In genomic region chr4:48343531-48343930, GRCh38 we compare ENCODE assay signal across 9 cellular contexts. TPM values are rescaled to one million over a fixed set of nuclear protein-coding genes. Genes with fewer than 3 reads are reported as not detected.
DNase-seq lines count a peak whose midpoint lies in the region; ATAC-seq, FAIRE-seq and TF ChIP-seq lines count a peak whose summit lies in the region.
"Had no signal": no experiment of that assay in that cellular context is flagged by ENCODE, and none has a peak within 500 bp of the region (broad histone marks: within the 10 kb centered on the region; RNA-seq: fewer than 3 reads in every experiment).

No MANE protein-coding gene starts in this region.

- H3K4me1 ChIP-seq in fibroblast of lung (ENCODE audit: control insufficient read depth, extremely low read depth, insufficient read depth, low read length) (peaks cover 13% of the 10 kb centered on the region), tibial nerve (peaks cover 0 to 67% (median 19%) of the 10 kb centered on the region in 4 donors)

- H3K27me3 ChIP-seq in fibroblast of lung (ENCODE audit: control insufficient read depth, insufficient read depth, low read length) (no peaks in the 10 kb centered on the region), tibial nerve (no peaks in the 10 kb centered on the region)

- no peak for TF ChIP-seq CTCF in fibroblast of lung (conservative IDR thresholded peaks at IDR 0.05 in 1 of 2, IDR thresholded peaks at IDR 0.05 in 1 of 2; ENCODE audit: low read depth in 1 of 2, low read length in 2 of 2)
- TF ChIP-seq CTCF in tibial nerve (IDR thresholded peaks at IDR 0.05) = no peak

- H3K4me3 ChIP-seq in fibroblast of lung (replicated peaks in 1 of 4; ENCODE audit: control extremely low read depth in 1 of 4, insufficient read depth in 1 of 4, low read depth in 3 of 4, low read length in 4 of 4) (peak overlapping the region; percentile 91 to 99 (median 98)), skin epidermis (peak overlapping the region in 4 of 7 experiments; percentile 2 to 93 (median 78)), tibial nerve (peak overlapping the region in 1 of 4 donors; percentile 69)

- no peak overlapping the region for H3K9ac ChIP-seq in fibroblast of lung (ENCODE audit: insufficient read depth, low read length)

- DNase-seq in T-helper 2 cell treated with Interferon-gamma antibody and Interleukin-4, amounts not matched to agents 5 μg/mL and 100 μg/mL, for 36 hours (ENCODE audit: low spot score) = no peak
- DNase-seq in T-helper 2 cell (no peak), T-cell (no peak), fibroblast of lung (ENCODE audit: low read depth in 2 of 2) (peak; percentile 27 to 50), HTR-8/SVneo (ENCODE audit: insufficient read length, low spot score) (no peak), NCI-H526 treated with DMSO at 0.1 percent for 48 hours (lab: John Stamatoyannopoulos, UW) (no peak), tibial nerve (ENCODE audit: low spot score in 2 of 2) (no peak)
- DNase-seq: NCI-H187 treated with DMSO at 0.1 percent for 48 hours had no signal

- no peak for TF ChIP-seq POLR2A in tibial nerve (IDR thresholded peaks at IDR 0.05)

- no peak for ATAC-seq in T-cell (replicated peaks in 1 of 4)

- WGBS in tibial nerve, 2 donors = 39 to 40% methylated on average over 1 of the region's 1 CpG

- peaks cover 4% of the 10 kb centered on the region for H3K36me3 Mint-ChIP-seq in T-helper 2 cell treated with Interferon-gamma antibody and Interleukin-4, amounts not matched to agents 5 μg/mL and 100 μg/mL, for 36 hours (ENCODE audit: low read depth)
- peaks cover 3% of the 10 kb centered on the region for H3K36me3 Mint-ChIP-seq in T-cell

- no peaks in the 10 kb centered on the region for H3K9me3 ChIP-seq in fibroblast of lung (ENCODE audit: control insufficient read depth, insufficient read depth, low read depth, low read length)
- H3K9me3 ChIP-seq in tibial nerve = no peaks in the 10 kb centered on the region

- H3K27ac ChIP-seq in fibroblast of lung (ENCODE audit: insufficient read depth, low read length) (peak overlapping the region; percentile 7), skin epidermis (peak overlapping the region in 5 of 21 experiments; percentile 25 to 98 (median 36)), tibial nerve (peak overlapping the region in 2 of 4 donors; percentile 93 to 98)

- no peak overlapping the region for H3K27ac Mint-ChIP-seq in T-helper 2 cell treated with Interferon-gamma antibody and Interleukin-4, amounts not matched to agents 5 μg/mL and 100 μg/mL, for 36 hours
- no peak overlapping the region for H3K27ac Mint-ChIP-seq in T-cell

- peaks cover 69% of the 10 kb centered on the region for H3K79me2 ChIP-seq in fibroblast of lung (ENCODE audit: control insufficient read depth, insufficient read depth, low read length)

- peaks cover 44% of the 10 kb centered on the region for H3K4me1 Mint-ChIP-seq in T-helper 2 cell treated with Interferon-gamma antibody and Interleukin-4, amounts not matched to agents 5 μg/mL and 100 μg/mL, for 36 hours (ENCODE audit: low read depth)
- peaks cover 63 to 69% (median 64%) of the 10 kb centered on the region in 3 donors for H3K4me1 Mint-ChIP-seq in T-cell

- CTCF ChIA-PET in T-cell (lab: Charles Lee) = interaction anchor here in 1 of 2 donors (1.2 kb wide), 1 partner anchor 25 kb away, joined by 4 read pairs; no protein-coding TSS in a partner anchor

- TF ChIP-seq EP300 in tibial nerve (IDR thresholded peaks at IDR 0.05) = no peak

- no peaks in the 10 kb centered on the region for H3K27me3 Mint-ChIP-seq in T-helper 2 cell treated with Interferon-gamma antibody and Interleukin-4, amounts not matched to agents 5 μg/mL and 100 μg/mL, for 36 hours (ENCODE audit: low read depth)
- H3K27me3 Mint-ChIP-seq in T-cell = no peaks in the 10 kb centered on the region

- POLR2A ChIA-PET in T-cell (lab: Charles Lee) = interaction anchor here in 1 of 2 donors (0.5 kb wide), 1 partner anchor 500 kb away, joined by 3 read pairs; no protein-coding TSS in a partner anchor

- peak overlapping the region; percentile 98 for H3K4me3 Mint-ChIP-seq in T-helper 2 cell treated with Interferon-gamma antibody and Interleukin-4, amounts not matched to agents 5 μg/mL and 100 μg/mL, for 36 hours
- peak overlapping the region; percentile 94 to 96 (median 94) for H3K4me3 Mint-ChIP-seq in T-cell

- no peak for FAIRE-seq in HTR-8/SVneo (lab: Jason Lieb, UNC)

- H4K20me1 ChIP-seq in fibroblast of lung (ENCODE audit: control insufficient read depth, extremely low read depth, insufficient read depth, low read length) = peaks cover 7% of the 10 kb centered on the region

- no peak overlapping the region for H2AFZ ChIP-seq in fibroblast of lung (ENCODE audit: low read length)

- H3K9me3 Mint-ChIP-seq in T-helper 2 cell treated with Interferon-gamma antibody and Interleukin-4, amounts not matched to agents 5 μg/mL and 100 μg/mL, for 36 hours = no peaks in the 10 kb centered on the region
- no peaks in the 10 kb centered on the region for H3K9me3 Mint-ChIP-seq in T-cell

- H3K4me2 ChIP-seq in fibroblast of lung (ENCODE audit: extremely low read depth, insufficient read depth, low read length) = peak overlapping the region; percentile 98

- no peaks in the 10 kb centered on the region for H3K36me3 ChIP-seq in fibroblast of lung (ENCODE audit: control insufficient read depth, insufficient read depth, low read length)
- H3K36me3 ChIP-seq in tibial nerve = no peaks in the 10 kb centered on the region

RNA-seq across cellular contexts. Expression of gene SLAIN2, which starts 2.2 kb away (rescaled TPM):
- 10 to 100 TPM; 61.5 to 75.2 (median 70.5) TPM for total RNA-seq in T-cell
- 29.8 and 34.2 TPM in 2 replicates for total RNA-seq in fibroblast of lung
- 57.4 and 71.1 TPM in 2 replicates for polyA plus RNA-seq in fibroblast of lung
- 45.6 and 50.1 TPM in 2 replicates for polyA plus RNA-seq in fibroblast of lung (2012)
- polyA minus RNA-seq in fibroblast of lung (ENCODE audit: low replicate concordance) = 29.6 and 35.0 TPM in 2 replicates
- 10 to 100 TPM; 23.4 to 53.8 (median 33.8) TPM for total RNA-seq in tibial nerve

Comparison
In these comparisons a context has a peak if more than half of its experiments do, and no peak if none do; other contexts are left out.
1. DNase-seq: peak in fibroblast of lung (2 of 2); none in T-helper 2 cell treated with Interferon-gamma antibody and Interleukin-4, amounts not matched to agents 5 μg/mL and 100 μg/mL, for 36 hours (single experiment), T-helper 2 cell (0 of 5), T-cell (0 of 34), HTR-8/SVneo (single experiment), NCI-H526 treated with DMSO at 0.1 percent for 48 hours (single experiment) and tibial nerve (0 of 2).